Comparison of ENCODE assay signal across 8 cellular contexts in the genomic region with DNA sequence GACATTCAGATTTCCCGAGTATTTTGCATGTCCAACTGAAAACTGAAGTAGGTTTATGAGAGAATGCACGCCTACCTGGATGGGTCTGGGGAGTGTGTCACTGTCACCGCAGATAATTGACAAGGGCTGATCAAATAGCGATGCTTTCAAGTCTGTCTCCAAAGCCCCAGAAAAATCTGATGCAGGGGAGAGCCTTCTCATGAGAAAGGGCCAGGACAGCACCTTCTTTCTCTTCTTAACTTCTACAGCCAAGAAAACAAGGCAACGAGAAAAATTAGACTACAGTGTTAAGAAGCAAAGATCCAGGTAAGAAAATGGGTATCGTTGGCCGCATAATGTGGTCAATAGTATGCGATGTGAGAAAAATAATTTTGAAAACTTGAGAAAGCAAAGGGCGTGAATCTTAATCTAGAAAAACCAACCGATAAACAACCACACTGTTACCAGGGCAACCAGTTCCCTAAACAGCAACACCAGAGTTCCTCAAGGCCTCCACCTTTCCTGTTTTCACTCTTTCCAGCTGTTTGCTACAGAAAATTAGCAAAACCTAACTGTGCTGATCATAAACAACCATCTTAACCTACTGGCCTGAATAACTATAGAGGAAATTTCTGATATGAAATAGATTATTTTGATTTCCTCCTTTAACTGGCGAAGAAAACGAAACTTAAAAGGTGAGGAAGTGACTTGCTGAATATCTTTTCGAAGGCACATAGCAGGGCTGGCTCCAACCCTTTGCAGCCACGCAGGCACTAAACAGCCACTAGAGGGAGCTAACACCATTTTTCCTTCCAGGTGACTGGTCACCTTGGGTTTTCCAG. TPM values are rescaled to one million over a fixed set of nuclear protein-coding genes. Genes with fewer than 3 reads are reported as not detected.
DNase-seq lines count a peak whose midpoint lies in the region; ATAC-seq, FAIRE-seq and TF ChIP-seq lines count a peak whose summit lies in the region.

No MANE protein-coding gene starts in this region.

- peaks cover 76% of the 10 kb centered on the region for H3K36me3 Mint-ChIP-seq in activated naive CD4-positive, alpha-beta T cell treated with anti-CD3 and anti-CD28 coated beads for 36 hours (ENCODE audit: low read depth)
- no peaks in the 10 kb centered on the region for H3K36me3 Mint-ChIP-seq in neural progenitor cell

- peak overlapping the region; percentile 98 for H3K27ac Mint-ChIP-seq in activated naive CD4-positive, alpha-beta T cell treated with anti-CD3 and anti-CD28 coated beads for 36 hours
- H3K27ac Mint-ChIP-seq in neural progenitor cell, result no peak overlapping the region

- in situ Hi-C loops in transverse colon (cut with MboI; ENCODE audit: low pct_ligation_motif_present in 1 of 4, low pct_unique_long_range_greater_than_20kb in 1 of 4, low sequenced_read_pairs in 3 of 4), result loop anchor here in 1 of 4 donors (10.0 kb wide), 1 partner anchor 63 kb away; no protein-coding TSS in a partner anchor

- CTCF ChIA-PET in activated naive CD4-positive, alpha-beta T cell treated with anti-CD3 and anti-CD28 coated beads for 36 hours (lab: Charles Lee), result interaction anchor here (0.5 to 8.8 kb wide), 18 partner anchors 17 to 392 kb away, joined by 3 to 113 read pairs (median 8); no protein-coding TSS in a partner anchor

- no peak for TF ChIP-seq POLR2A in transverse colon (IDR thresholded peaks at IDR 0.05)

- H3K9me3 Mint-ChIP-seq in activated naive CD4-positive, alpha-beta T cell treated with anti-CD3 and anti-CD28 coated beads for 36 hours, result no peaks in the 10 kb centered on the region
- no peaks in the 10 kb centered on the region for H3K9me3 Mint-ChIP-seq in neural progenitor cell

- no peaks in the 10 kb centered on the region for H3F3A ChIP-seq in neural progenitor cell (ENCODE audit: low read depth)

- peak overlapping the region; percentile 96 for H3K4me3 Mint-ChIP-seq in activated naive CD4-positive, alpha-beta T cell treated with anti-CD3 and anti-CD28 coated beads for 36 hours
- no peak overlapping the region for H3K4me3 Mint-ChIP-seq in neural progenitor cell

- H3K4me3 ChIP-seq in neural progenitor cell (no peak overlapping the region), transverse colon (peak overlapping the region in 2 of 4 donors; percentile 7 to 45)

- FAIRE-seq in D721Med (lab: Jason Lieb, UNC), result no peak
- FAIRE-seq in frontal cortex (lab: Jason Lieb, UNC), result no peak

- no peaks in the 10 kb centered on the region for H3K79me2 ChIP-seq in neural progenitor cell (ENCODE audit: low read depth)

- no peaks in the 10 kb centered on the region for H3K4me1 ChIP-seq in neural progenitor cell
- H3K4me1 ChIP-seq in transverse colon, result peaks cover 0 to 16% (median 0%) of the 10 kb centered on the region in 4 donors

- H3K9ac ChIP-seq in neural progenitor cell, result no peak overlapping the region

- TF ChIP-seq EP300 in transverse colon (IDR thresholded peaks at IDR 0.05; ENCODE audit: low read depth), result no peak

- H4K20me1 ChIP-seq in neural progenitor cell (ENCODE audit: low read depth), result no peaks in the 10 kb centered on the region

- intact Hi-C loops in activated naive CD4-positive, alpha-beta T cell treated with anti-CD3 and anti-CD28 coated beads for 36 hours (cut with micrococcal nuclease), result loop anchor here (1.0 kb wide), 3 partner anchors 56 to 92 kb away; no protein-coding TSS in a partner anchor
- intact Hi-C loops in transverse colon (cut with DNase I; ENCODE audit: low total_unique reads), result loop anchor here (10.0 kb wide), 1 partner anchor 93 kb away; no protein-coding TSS in a partner anchor

- peaks cover 69% of the 10 kb centered on the region for H3K4me1 Mint-ChIP-seq in activated naive CD4-positive, alpha-beta T cell treated with anti-CD3 and anti-CD28 coated beads for 36 hours (ENCODE audit: low read depth)
- H3K4me1 Mint-ChIP-seq in neural progenitor cell, result peaks cover 10% of the 10 kb centered on the region

- no peak overlapping the region for H3K4me2 ChIP-seq in neural progenitor cell

- DNase-seq in D721Med (ENCODE audit: insufficient read length, low spot score) (peak; percentile 40), LoVo (ENCODE audit: low spot score) (peak; percentile 75), SIG-M5 (lab: John Stamatoyannopoulos, UW) (peak; percentile 45), frontal cortex (ENCODE audit: low spot score in 2 of 2) (peak; percentile 35 to 55), neural progenitor cell (ENCODE audit: low spot score) (peak; percentile 88), transverse colon (peak; percentile 79)
- peak; percentile 86 for DNase-seq in activated naive CD4-positive, alpha-beta T cell treated with anti-CD3 and anti-CD28 coated beads for 36 hours

- no peaks in the 10 kb centered on the region for H3K27me3 Mint-ChIP-seq in activated naive CD4-positive, alpha-beta T cell treated with anti-CD3 and anti-CD28 coated beads for 36 hours (ENCODE audit: low read depth)
- no peaks in the 10 kb centered on the region for H3K27me3 Mint-ChIP-seq in neural progenitor cell (ENCODE audit: insufficient read depth, low read depth)

- ATAC-seq in GM21528 (IDR thresholded peaks at IDR 0.05; ENCODE audit: low FRiP score, unreplicated experiment), result peak; percentile 48

- H2AFZ ChIP-seq in neural progenitor cell (replicated peaks), result peak overlapping the region; percentile 80

- H3K27ac ChIP-seq in neural progenitor cell (no peak overlapping the region), transverse colon (peak overlapping the region; percentile 59 to 67 (median 64))

- 38 to 39% methylated on average over 10 to 14 of the region's 14 CpGs for WGBS in transverse colon (ENCODE audit: low coverage in 1 of 2), 2 donors

- no peaks in the 10 kb centered on the region for H3K36me3 ChIP-seq in neural progenitor cell
- H3K36me3 ChIP-seq in transverse colon, result no peaks in the 10 kb centered on the region

- H3K27me3 ChIP-seq in neural progenitor cell, result no peaks in the 10 kb centered on the region
- H3K27me3 ChIP-seq in transverse colon, result no peaks in the 10 kb centered on the region

- peak; percentile 91 for TF ChIP-seq CTCF in D721Med (IDR thresholded peaks at IDR 0.05; ENCODE audit: insufficient read depth, missing control alignments)
- peak; percentile 99 for TF ChIP-seq CTCF in neural progenitor cell (IDR thresholded peaks at IDR 0.05)
- TF ChIP-seq CTCF in transverse colon (IDR thresholded peaks at IDR 0.05), result peak; percentile 86 to 95 (median 94)

- no peaks in the 10 kb centered on the region for H3K9me3 ChIP-seq in neural progenitor cell (ENCODE audit: low read depth)
- no peaks in the 10 kb centered on the region for H3K9me3 ChIP-seq in transverse colon

RNA-seq across cellular contexts. Expression of a gene that starts 2.6 kb away (rescaled TPM):
- total RNA-seq in activated naive CD4-positive, alpha-beta T cell treated with anti-CD3 and anti-CD28 coated beads for 36 hours, result 10 to 100 TPM; 79.6 to 82.6 TPM
- 0.82 TPM for total RNA-seq in frontal cortex
- not detected in 2 replicates for total RNA-seq in neural progenitor cell (ENCODE audit: low replicate concordance)
- 10 to 100 TPM in 2 of 4 donors, 1 to 10 TPM in 2; 5.1 to 10.3 (median 8.9) TPM for total RNA-seq in transverse colon

RNA-seq across cellular contexts. Expression of a gene that starts 42.2 kb away (rescaled TPM):
- total RNA-seq in activated naive CD4-positive, alpha-beta T cell treated with anti-CD3 and anti-CD28 coated beads for 36 hours, result 1 to 10 TPM; 3.0 to 3.2 TPM
- 6.9 TPM for total RNA-seq in frontal cortex
- total RNA-seq in neural progenitor cell (ENCODE audit: low replicate concordance), result 3.6 and 3.9 TPM in 2 replicates
- total RNA-seq in transverse colon, result 10 to 100 TPM; 13.3 to 24.1 (median 23.5) TPM

Comparison
In these comparisons a context has a peak if more than half of its experiments do, and no peak if none do; other contexts are left out.
1. RNA of a gene that starts 2.6 kb away (total RNA-seq): 79.6 to 82.6 TPM in activated naive CD4-positive, alpha-beta T cell treated with anti-CD3 and anti-CD28 coated beads for 36 hours; 5.1 to 10.3 TPM in transverse colon, 0.82 TPM in frontal cortex (single experiment) and not detected in neural progenitor cell; every median in the first group is over 4 times any median in the second.
2. Peak in every context shown above with its lines, with median percentiles within 50 percentile points of each other: DNase-seq and CTCF ChIP-seq.